1 cellular context compared by ENCODE assay signal in the genomic region with DNA sequence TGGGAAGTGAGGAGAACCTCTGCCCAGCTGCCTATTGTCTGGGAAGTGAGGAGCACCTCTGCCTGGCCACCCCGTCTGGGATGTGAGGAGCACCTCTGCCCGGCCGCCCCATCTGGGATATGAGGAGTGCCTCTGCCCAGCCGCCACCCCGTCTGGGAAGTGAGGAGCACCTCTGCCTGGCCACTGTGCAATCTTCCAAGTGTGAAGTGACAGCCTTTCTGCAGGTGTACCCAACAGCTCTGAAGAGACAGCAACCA. TPM values are rescaled to one million over a fixed set of nuclear protein-coding genes. Genes with fewer than 3 reads are reported as not detected.
"Had no signal": no experiment of that assay in that cellular context is flagged by ENCODE, and none has a peak within 500 bp of the region (broad histone marks: within the 10 kb centered on the region; RNA-seq: fewer than 3 reads in every experiment).

No MANE protein-coding gene starts in this region.

RNA-seq across cellular contexts. Expression of a gene that starts 9.4 kb away (rescaled TPM):
- total RNA-seq: temporal lobe had no signal
